Comparison of ENCODE assay signal across 1 cellular context in genomic region chr17:39663688-39664580, GRCh38.
TF ChIP-seq lines count a peak whose summit lies in the region.

No MANE protein-coding gene starts in this region.

TF ChIP-seq in HepG2, 621 proteins besides CTCF, POLR2A, EP300 and RAD21 (continued from another document and continues in another):
- TF ChIP-seq ZNF770 (CRISPR knock-in tag; IDR thresholded peaks at IDR 0.05) (peak; percentile 77), PCBP2 (optimal IDR thresholded peaks at IDR 0.05; ENCODE audit: low read depth, low read length, poor library complexity, severe bottlenecking) (no peak), HNRNPL (IDR thresholded peaks at IDR 0.05; ENCODE audit: low read depth, low read length) (peak; percentile 99), ZNF687 (CRISPR knock-in tag; IDR thresholded peaks at IDR 0.05) (peak; percentile 64), TGIF2 (CRISPR knock-in tag; IDR thresholded peaks at IDR 0.05) (peak; percentile 50; the same call in 1 of the 2 replicates), HDAC6 (IDR thresholded peaks at IDR 0.05; ENCODE audit: low read depth, low read length) (no peak), ETV6 (CRISPR knock-in tag; conservative IDR thresholded peaks at IDR 0.05) (0 out of 2 replicates have a peak, but pooled peaks have one; percentile 30), ZNF501 (CRISPR knock-in tag; IDR thresholded peaks at IDR 0.05) (no peak), ZBTB46 (CRISPR knock-in tag; IDR thresholded peaks at IDR 0.05; ENCODE audit: borderline replicate concordance) (no peak), ZNF572 (CRISPR knock-in tag; IDR thresholded peaks at IDR 0.05) (0 out of 2 replicates have a peak, but pooled peaks have one; percentile 77), TCF12 (IDR thresholded peaks at IDR 0.05) (no peak), TCF12 (CRISPR knock-in tag; IDR thresholded peaks at IDR 0.05) (no peak), SATB2 (CRISPR knock-in tag; IDR thresholded peaks at IDR 0.05) (no peak), POGK (CRISPR knock-in tag; conservative IDR thresholded peaks at IDR 0.05) (peak; percentile 80; the same call in 1 of the 2 replicates), PAF1 (CRISPR knock-in tag; IDR thresholded peaks at IDR 0.05) (no peak), MXD4 (CRISPR knock-in tag; IDR thresholded peaks at IDR 0.05) (peak; percentile 59; the same call in 1 of the 2 replicates), ZNF530 (CRISPR knock-in tag; IDR thresholded peaks at IDR 0.05; ENCODE audit: low read depth) (no peak), ZFP36 (IDR thresholded peaks at IDR 0.05; ENCODE audit: borderline replicate concordance, low read depth, low read length, partially characterized antibody) (peak; percentile 6), ZBTB8A (CRISPR knock-in tag; IDR thresholded peaks at IDR 0.05; ENCODE audit: borderline replicate concordance, low read depth) (no peak), TBP (CRISPR knock-in tag; IDR thresholded peaks at IDR 0.05) (no peak), GLI4 (CRISPR knock-in tag; IDR thresholded peaks at IDR 0.05; ENCODE audit: borderline replicate concordance) (0 out of 2 replicates have a peak, but pooled peaks have one; percentile 41), POLR2AphosphoS5 (IDR thresholded peaks at IDR 0.05; ENCODE audit: low read depth, low read length) (no peak), ISX (CRISPR knock-in tag; conservative IDR thresholded peaks at IDR 0.05) (no peak), ATF7 (IDR thresholded peaks at IDR 0.05) (no peak), ATF7 (CRISPR knock-in tag; IDR thresholded peaks at IDR 0.05) (peak; percentile 45; the same call in 1 of the 2 replicates), ZNF564 (CRISPR knock-in tag; IDR thresholded peaks at IDR 0.05) (no peak), SAP130 (CRISPR knock-in tag; IDR thresholded peaks at IDR 0.05; ENCODE audit: low read depth) (peak; percentile 55), ZMYM3 (CRISPR knock-in tag; IDR thresholded peaks at IDR 0.05) (peak; percentile 47), ZNF546 (CRISPR knock-in tag; conservative IDR thresholded peaks at IDR 0.05) (no peak), SRF (IDR thresholded peaks at IDR 0.05; ENCODE audit: low read depth, low read length) (no peak), HNF1A (IDR thresholded peaks at IDR 0.05; ENCODE audit: low read depth) (no peak), HNF1A (CRISPR knock-in tag; IDR thresholded peaks at IDR 0.05; ENCODE audit: borderline replicate concordance) (no peak), ZNF605 (CRISPR knock-in tag; IDR thresholded peaks at IDR 0.05) (no peak), SOX6 (IDR thresholded peaks at IDR 0.05) (no peak), SOX6 (CRISPR knock-in tag; IDR thresholded peaks at IDR 0.05) (no peak), ZNF232 (CRISPR knock-in tag; IDR thresholded peaks at IDR 0.05; ENCODE audit: borderline replicate concordance) (no peak), TEAD3 (CRISPR knock-in tag; optimal IDR thresholded peaks at IDR 0.05; ENCODE audit: borderline replicate concordance) (peak; percentile 15), SALL2 (CRISPR knock-in tag; IDR thresholded peaks at IDR 0.05) (no peak), ZBTB7B (CRISPR knock-in tag; IDR thresholded peaks at IDR 0.05) (0 out of 2 replicates have a peak, but pooled peaks have one; percentile 40), ASH2L (IDR thresholded peaks at IDR 0.05; ENCODE audit: insufficient read length, low read depth, low read length) (no peak), ZNF629 (CRISPR knock-in tag; conservative IDR thresholded peaks at IDR 0.05) (peak; percentile 93), SIX4 (CRISPR knock-in tag; IDR thresholded peaks at IDR 0.05) (no peak), HNF4A (CRISPR knock-in tag; IDR thresholded peaks at IDR 0.05) (no peak), ZNF30 (CRISPR knock-in tag; IDR thresholded peaks at IDR 0.05) (no peak), JARID2 (CRISPR knock-in tag; IDR thresholded peaks at IDR 0.05; ENCODE audit: insufficient replicate concordance) (no peak), ARID3A (IDR thresholded peaks at IDR 0.05; ENCODE audit: low read depth, low read length) (0 out of 2 replicates have a peak, but pooled peaks have one; percentile 15), POLR2AphosphoS2 (IDR thresholded peaks at IDR 0.05; ENCODE audit: low read depth, low read length) (no peak), MEIS1 (CRISPR knock-in tag; IDR thresholded peaks at IDR 0.05; ENCODE audit: borderline replicate concordance) (peak; percentile 58; the same call in 1 of the 2 replicates), XBP1 (CRISPR knock-in tag; IDR thresholded peaks at IDR 0.05) (no peak), RBFOX2 (IDR thresholded peaks at IDR 0.05; ENCODE audit: low read depth, low read length) (peak; percentile 47; the same call in 1 of the 2 replicates), KLF16 (CRISPR knock-in tag; IDR thresholded peaks at IDR 0.05) (peak in 1 of 2 experiments; percentile 54; a peak in 1 of 4 replicates), ZNF547 (CRISPR knock-in tag; IDR thresholded peaks at IDR 0.05) (peak; percentile 68; the same call in 1 of the 2 replicates), DNMT3B (CRISPR knock-in tag; conservative IDR thresholded peaks at IDR 0.05) (no peak), HNRNPLL (IDR thresholded peaks at IDR 0.05; ENCODE audit: low read depth, low read length, poor library complexity, severe bottlenecking) (peak; percentile 38), ATF5 (CRISPR knock-in tag; IDR thresholded peaks at IDR 0.05; ENCODE audit: low read depth) (no peak), SPEN (CRISPR knock-in tag; IDR thresholded peaks at IDR 0.05; ENCODE audit: low read depth) (0 out of 2 replicates have a peak, but pooled peaks have one; percentile 12)
